17 cellular contexts compared by ENCODE assay signal in the genomic region with DNA sequence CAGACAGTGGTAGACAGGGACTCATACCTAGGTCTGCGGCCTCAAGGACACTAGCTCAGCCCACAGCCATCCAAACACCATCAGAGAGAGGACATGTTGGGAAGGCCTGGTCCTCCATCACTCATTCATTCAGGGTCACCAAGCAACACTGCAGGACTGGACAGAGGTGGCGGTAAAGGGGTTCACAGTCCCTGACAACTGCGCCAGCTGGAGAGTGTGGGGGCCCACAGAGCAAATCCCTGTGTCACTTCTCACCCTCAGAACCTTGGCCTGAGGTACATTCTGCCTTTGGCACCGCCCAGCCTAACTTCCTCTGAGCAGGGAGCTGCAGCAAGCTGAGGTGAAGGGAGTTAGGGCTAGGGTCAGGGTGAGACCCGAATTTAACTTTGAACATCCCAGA.
DNase-seq lines count a peak whose midpoint lies in the region; ATAC-seq, FAIRE-seq and TF ChIP-seq lines count a peak whose summit lies in the region.
"Had no signal": no experiment of that assay in that cellular context is flagged by ENCODE, and none has a peak within 500 bp of the region (broad histone marks: within the 10 kb centered on the region; RNA-seq: fewer than 3 reads in every experiment).

No MANE protein-coding gene starts in this region.

- H3K79me1 ChIP-seq in mesenchymal stem cell (replicated peaks; ENCODE audit: low read length, poor library complexity, severe bottlenecking): no peaks in the 10 kb centered on the region

- no peak overlapping the region for H3K4me3 ChIP-seq in mesenchymal stem cell (ENCODE audit: insufficient read depth in 1 of 2, low read depth in 1 of 2, low read length in 2 of 2)
- H3K4me3 ChIP-seq: BLaER1 treated with 17β-estradiol and CSF1 and Interleukin-3, amounts not matched to agents 10 nM and 100 nM; HAP-1 had no signal

- peak; percentile 77 for FAIRE-seq in HTR-8/SVneo (lab: Jason Lieb, UNC)
- FAIRE-seq: GM12891, GM19239 had no signal

- peak overlapping the region in 1 of 2 experiments; percentile 23 for H3K14ac ChIP-seq in mesenchymal stem cell (ENCODE audit: low read length in 2 of 2)

- H3K27ac ChIP-seq in mesenchymal stem cell (ENCODE audit: low read length, poor library complexity, severe bottlenecking): no peak overlapping the region
- H3K27ac ChIP-seq: BLaER1 treated with 17β-estradiol and CSF1 and Interleukin-3, amounts not matched to agents 10 nM and 100 nM; HL-60 had no signal

- no peak overlapping the region for H2BK120ac ChIP-seq in mesenchymal stem cell (ENCODE audit: low read depth, low read length)

- peak overlapping the region in 1 of 2 experiments; percentile 51 for H2BK12ac ChIP-seq in mesenchymal stem cell (ENCODE audit: low read length in 2 of 2)

- H3K9ac ChIP-seq in mesenchymal stem cell (ENCODE audit: low read length): no peak overlapping the region
- H3K9ac ChIP-seq: BLaER1 treated with 17β-estradiol and CSF1 and Interleukin-3, amounts not matched to agents 10 nM and 100 nM had no signal

- H3K4me1 ChIP-seq in mesenchymal stem cell (ENCODE audit: control insufficient read depth, insufficient read depth, low read depth, low read length): peaks cover 3% of the 10 kb centered on the region
- H3K4me1 ChIP-seq: HAP-1 had no signal

- no peak for TF ChIP-seq CTCF in GM10266 (IDR thresholded peaks at IDR 0.05; ENCODE audit: control insufficient read depth, insufficient read depth, low read depth, missing control alignments)

- H2BK15ac ChIP-seq in mesenchymal stem cell (ENCODE audit: low read depth, poor library complexity, severe bottlenecking): no peak overlapping the region

- H3K36me3 Mint-ChIP-seq in stimulated activated effector memory CD8-positive, alpha-beta T cell treated with anti-CD3 and anti-CD28 coated beads, Interleukin-12 subunit alpha, Interleukin-12 subunit beta, amount 100 ng/mL, for 72 hours: no peaks in the 10 kb centered on the region
- H3K36me3 Mint-ChIP-seq: CD8-positive, alpha-beta T cell had no signal

- H3K4me1 Mint-ChIP-seq in stimulated activated effector memory CD8-positive, alpha-beta T cell treated with anti-CD3 and anti-CD28 coated beads, Interleukin-12 subunit alpha, Interleukin-12 subunit beta, amount 100 ng/mL, for 72 hours: no peaks in the 10 kb centered on the region
- H3K4me1 Mint-ChIP-seq: B cell had no signal

- H3K27me3 ChIP-seq in mesenchymal stem cell (ENCODE audit: control insufficient read depth in 1 of 2, insufficient read depth in 1 of 2, low read length in 2 of 2): no peaks in the 10 kb centered on the region
- H3K27me3 ChIP-seq: BLaER1 treated with 17β-estradiol and CSF1 and Interleukin-3, amounts not matched to agents 10 nM and 100 nM had no signal

- peak overlapping the region in 1 of 2 experiments; percentile 6 for H3K18ac ChIP-seq in mesenchymal stem cell (ENCODE audit: low read depth in 1 of 2, low read length in 2 of 2)

- no peaks in the 10 kb centered on the region for H3K36me3 ChIP-seq in mesenchymal stem cell (ENCODE audit: control insufficient read depth in 1 of 2, insufficient read depth in 2 of 2, low read depth in 1 of 2, low read length in 2 of 2)
- H3K36me3 ChIP-seq: BLaER1 treated with 17β-estradiol and CSF1 and Interleukin-3, amounts not matched to agents 10 nM and 100 nM; HAP-1 had no signal

- DNase-seq in HTR-8/SVneo (ENCODE audit: insufficient read length, low spot score) (no peak), mesenchymal stem cell (no peak), GM10266 (ENCODE audit: extremely low spot score) (no peak), NCI-H526 treated with DMSO at 0.1 percent for 48 hours (lab: John Stamatoyannopoulos, UW) (no peak)
- no peak for DNase-seq in stimulated activated effector memory CD8-positive, alpha-beta T cell treated with anti-CD3 and anti-CD28 coated beads, Interleukin-12 subunit alpha, Interleukin-12 subunit beta, amount 100 ng/mL, for 72 hours (ENCODE audit: low spot score in 2 of 2)
- DNase-seq: 8988T; Calu3; CD8-positive, alpha-beta T cell; DMS79 treated with DMSO at 0.1 percent for 48 hours had no signal

- H2AFZ ChIP-seq in mesenchymal stem cell (ENCODE audit: low read depth, low read length): no peak overlapping the region

- ATAC-seq in esophagus mucosa (peak; percentile 12), HG02798 (IDR thresholded peaks at IDR 0.05; ENCODE audit: poor library complexity, unreplicated experiment) (no peak)
- ATAC-seq in stimulated activated effector memory CD8-positive, alpha-beta T cell treated with anti-CD3 and anti-CD28 coated beads, Interleukin-12 subunit alpha, Interleukin-12 subunit beta, amount 100 ng/mL, for 72 hours: peak; percentile 42
- ATAC-seq: CD8-positive, alpha-beta T cell had no signal

- H3K4ac ChIP-seq in mesenchymal stem cell (ENCODE audit: low read depth in 1 of 2, low read length in 2 of 2): no peak overlapping the region

- peak overlapping the region; percentile 45 for H4K91ac ChIP-seq in mesenchymal stem cell (ENCODE audit: low read length)

- H3K4me2 ChIP-seq in mesenchymal stem cell (ENCODE audit: low read length, poor library complexity, severe bottlenecking): no peak overlapping the region
- H3K4me2 ChIP-seq: BLaER1 treated with 17β-estradiol and CSF1 and Interleukin-3, amounts not matched to agents 10 nM and 100 nM had no signal

- 98% methylated on average over 5 of the region's 5 CpGs for WGBS in mesenchymal stem cell

- H3K9me3 Mint-ChIP-seq in stimulated activated effector memory CD8-positive, alpha-beta T cell treated with anti-CD3 and anti-CD28 coated beads, Interleukin-12 subunit alpha, Interleukin-12 subunit beta, amount 100 ng/mL, for 72 hours: no peaks in the 10 kb centered on the region
- H3K9me3 Mint-ChIP-seq: CD8-positive, alpha-beta T cell had no signal

- H3K4me3 Mint-ChIP-seq in stimulated activated effector memory CD8-positive, alpha-beta T cell treated with anti-CD3 and anti-CD28 coated beads, Interleukin-12 subunit alpha, Interleukin-12 subunit beta, amount 100 ng/mL, for 72 hours: no peak overlapping the region
- H3K4me3 Mint-ChIP-seq: B cell; CD8-positive, alpha-beta T cell had no signal

- no peak overlapping the region for H2BK5ac ChIP-seq in mesenchymal stem cell (ENCODE audit: low read depth, low read length, poor library complexity, severe bottlenecking)

- H3K23ac ChIP-seq in mesenchymal stem cell (ENCODE audit: low read length in 2 of 2): no peak overlapping the region

- H2AK5ac ChIP-seq in mesenchymal stem cell (ENCODE audit: low read length, severe bottlenecking): peak overlapping the region; percentile 29

- H3K27ac Mint-ChIP-seq in stimulated activated effector memory CD8-positive, alpha-beta T cell treated with anti-CD3 and anti-CD28 coated beads, Interleukin-12 subunit alpha, Interleukin-12 subunit beta, amount 100 ng/mL, for 72 hours: no peak overlapping the region
- H3K27ac Mint-ChIP-seq: B cell; CD8-positive, alpha-beta T cell had no signal

- no peak overlapping the region for H4K8ac ChIP-seq in mesenchymal stem cell (ENCODE audit: low read length)

- no peaks in the 10 kb centered on the region for H3K9me3 ChIP-seq in mesenchymal stem cell (ENCODE audit: control insufficient read depth, low read length)
- H3K9me3 ChIP-seq: BLaER1 treated with 17β-estradiol and CSF1 and Interleukin-3, amounts not matched to agents 10 nM and 100 nM; HAP-1 had no signal
